In the genomic region with DNA sequence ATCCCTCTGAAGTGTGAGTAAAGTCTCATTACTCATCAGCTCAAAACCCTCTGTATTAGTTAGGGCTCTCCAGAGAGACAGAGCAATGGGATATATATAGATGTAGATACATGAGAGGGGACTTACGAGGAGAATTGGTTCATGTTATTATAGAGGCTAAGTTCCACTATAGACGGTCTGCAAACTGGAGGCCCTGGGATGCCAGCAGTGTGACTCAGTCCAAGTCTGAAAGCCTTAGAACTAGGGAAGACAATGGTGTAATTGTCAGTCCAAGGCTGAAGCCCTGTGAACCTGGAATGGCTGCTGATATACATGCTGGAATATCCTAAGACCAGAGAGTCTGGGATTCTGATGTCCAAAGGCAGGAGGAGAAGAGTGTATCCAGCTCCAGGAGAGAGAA, we compare ENCODE assay signal across 28 cellular contexts. TPM values are rescaled to one million over a fixed set of nuclear protein-coding genes. Genes with fewer than 3 reads are reported as not detected.
DNase-seq lines count a peak whose midpoint lies in the region; ATAC-seq and TF ChIP-seq lines count a peak whose summit lies in the region.
"Had no signal": no experiment of that assay in that cellular context is flagged by ENCODE, and none has a peak within 500 bp of the region (broad histone marks: within the 10 kb centered on the region; RNA-seq: fewer than 3 reads in every experiment).

No MANE protein-coding gene starts in this region.

- 62 to 83% methylated on average over 2 of the region's 2 CpGs for WGBS in mesodermal cell (ENCODE audit: insufficient coverage in 2 of 2), 2 experiments

- H3K4me3 ChIP-seq in cardiac fibroblast (replicated peaks in 1 of 2; ENCODE audit: low read depth in 2 of 2, low read length in 2 of 2) (no peak overlapping the region), mesodermal cell (ENCODE audit: extremely low read depth, insufficient read depth, low read length, poor library complexity, severe bottlenecking) (no peak overlapping the region)
- H3K4me3 ChIP-seq: BLaER1, left ventricle myocardium inferior, MG63, PC-9, prostate gland, sigmoid colon, tibial artery had no signal

- TF ChIP-seq CTCF in cardiac fibroblast (IDR thresholded peaks at IDR 0.05; ENCODE audit: low read depth, low read length): no peak

- H3K36me3 ChIP-seq in mesodermal cell (ENCODE audit: control insufficient read depth, insufficient read depth, low read length): no peaks in the 10 kb centered on the region
- H3K36me3 ChIP-seq: BLaER1, left ventricle myocardium inferior, MG63, neutrophil, prostate gland, sigmoid colon, tibial artery had no signal

- DNase-seq in RPMI7951 (ENCODE audit: low read depth) (peak; percentile 18), cardiac fibroblast (ENCODE audit: low read depth in 2 of 2) (peak; percentile 11 to 16), cerebellar nuclear complex (lab: John Stamatoyannopoulos, UW) (no peak), erythroblast (lab: John Stamatoyannopoulos, UW) (no peak)
- DNase-seq: activated CD4-positive, alpha-beta T cell treated with anti-CD3 and anti-CD28 coated beads, Interleukin-2, amount 50 U/mL, for 48 hours; activated CD4-positive, CD25-positive, alpha-beta regulatory T cell treated with anti-CD3 and anti-CD28 coated beads, Interleukin-2, amount 50 U/mL, for 72 hours; activated naive CD4-positive, alpha-beta T cell treated with Interleukin-2 at 50 U/mL for 16 hours; DMS53; GDM1; KBM-7; left ventricle myocardium inferior; MG63; naive thymus-derived CD4-positive, alpha-beta T cell; NCI-H1105; NCI-H187; NCI-H524 treated with DMSO at 0.1 percent for 48 hours; NK-92 treated with Interleukin-12 subunit alpha and Interleukin-12 subunit beta, amount 100 ng/mL, for 24 hours; PC-9; sigmoid colon; stimulated activated CD4-positive, alpha-beta T cell treated with anti-CD3 and anti-CD28 coated beads, Interleukin-4, amount 100 ng/mL, for 4 hours; tibial artery had no signal

- peak overlapping the region; percentile 72 for H3K27ac ChIP-seq in mesodermal cell (ENCODE audit: low read depth, low read length, severe bottlenecking)
- H3K27ac ChIP-seq: BLaER1, left ventricle myocardium inferior, neutrophil, PC-9, prostate gland, sigmoid colon, tibial artery had no signal

- peaks cover 7% of the 10 kb centered on the region for H3K9me3 ChIP-seq in mesodermal cell (ENCODE audit: control insufficient read depth, low read length)
- H3K9me3 ChIP-seq: BLaER1, MG63, neutrophil, prostate gland, sigmoid colon, tibial artery had no signal

- peaks cover 15% of the 10 kb centered on the region for H3K4me1 ChIP-seq in mesodermal cell (ENCODE audit: control insufficient read depth, insufficient read depth, low read length, poor library complexity, severe bottlenecking)
- H3K4me1 ChIP-seq: BLaER1, prostate gland, tibial artery had no signal

- TF ChIP-seq POLR2A in erythroblast (IDR thresholded peaks at IDR 0.05; ENCODE audit: low read length): no peak

- ATAC-seq in HG02610 (IDR thresholded peaks at IDR 0.05; ENCODE audit: unreplicated experiment): no peak
- ATAC-seq in HG02763 (IDR thresholded peaks at IDR 0.05; ENCODE audit: unreplicated experiment): no peak
- ATAC-seq: naive thymus-derived CD4-positive, alpha-beta T cell; Right ventricle myocardium inferior had no signal

RNA-seq across cellular contexts. Expression of a gene that starts 57.3 kb away (rescaled TPM):
- total RNA-seq in RPMI7951 (2014; rRNA removed; shearing (Covaris generic)): 11.7 and 13.4 TPM in 2 replicates
- polyA plus RNA-seq in mesodermal cell (2013, experiment 1 of 2): 9.1 TPM
- polyA plus RNA-seq in mesodermal cell (2013, experiment 2 of 2): 13.1 TPM

Comparison
In these comparisons a context has a peak if more than half of its experiments do, and no peak if none do; other contexts are left out.
1. DNase-seq: peak in RPMI7951 (single experiment) and cardiac fibroblast (2 of 2); none in cerebellar nuclear complex (0 of 2) and erythroblast (0 of 2).